In the genomic region with DNA sequence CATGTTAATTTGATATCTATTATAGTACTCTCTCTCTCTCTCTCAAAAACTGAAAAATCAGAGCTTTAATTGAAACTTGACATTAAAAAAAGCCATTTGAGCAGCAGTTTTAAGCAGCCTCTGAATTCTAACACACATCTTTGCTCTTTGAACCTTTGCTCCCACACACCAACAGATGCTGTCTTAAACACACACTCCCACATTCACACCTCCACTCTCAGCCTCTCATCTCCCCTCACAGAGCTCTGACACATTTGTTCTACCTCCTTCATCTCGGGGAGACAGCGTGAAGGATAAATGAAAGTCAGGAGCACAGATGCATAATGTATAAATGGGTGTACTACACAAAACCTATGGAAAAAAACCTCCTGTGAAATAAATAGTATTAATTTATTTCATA, we compare ENCODE assay signal across 19 cellular contexts.
DNase-seq lines count a peak whose midpoint lies in the region; ATAC-seq, FAIRE-seq and TF ChIP-seq lines count a peak whose summit lies in the region.
"Had no signal": no experiment of that assay in that cellular context is flagged by ENCODE, and none has a peak within 500 bp of the region (broad histone marks: within the 10 kb centered on the region; RNA-seq: fewer than 3 reads in every experiment).

No MANE protein-coding gene starts in this region.

- peak; percentile 15 for FAIRE-seq in GM18507 (lab: Jason Lieb, UNC)
- FAIRE-seq: H54 had no signal

- H3K27me3 Mint-ChIP-seq in activated CD4-positive, alpha-beta T cell treated with anti-CD3 and anti-CD28 coated beads, Interleukin-2, amount 10 ng/mL, durations not matched to agents 24 days and 14 days = no peaks in the 10 kb centered on the region
- H3K27me3 Mint-ChIP-seq in activated naive CD8-positive, alpha-beta T cell = no peaks in the 10 kb centered on the region
- no peaks in the 10 kb centered on the region for H3K27me3 Mint-ChIP-seq in nephron progenitor cell (ENCODE audit: low read depth, poor library complexity)
- H3K27me3 Mint-ChIP-seq: IgD-negative memory B cell had no signal

- no peak for ATAC-seq in HG02763 (IDR thresholded peaks at IDR 0.05; ENCODE audit: unreplicated experiment)

- peak; percentile 39 for DNase-seq in activated CD4-positive, alpha-beta T cell treated with anti-CD3 and anti-CD28 coated beads, Interleukin-2, amount 10 ng/mL, durations not matched to agents 24 days and 14 days
- DNase-seq in activated CD4-positive, alpha-beta T cell treated with anti-CD3 and anti-CD28 coated beads, Interleukin-2, amount 50 U/mL, for 48 hours = no peak
- DNase-seq in GM18507 (ENCODE audit: extremely low spot score, insufficient read length, low read depth) = no peak
- DNase-seq in nephron progenitor cell = no peak
- DNase-seq in effector CD8-positive, alpha-beta T cell (lab: John Stamatoyannopoulos, UW) = no peak
- no peak for DNase-seq in NCI-H2029 (lab: John Stamatoyannopoulos, UW)
- DNase-seq: EL, Kasumi-1, MM.1S, NCI-H1092 treated with DMSO at 0.1 percent for 48 hours, NCI-H1694 treated with DMSO at 0.1 percent for 48 hours, NCI-H748 treated with DMSO at 0.1 percent for 48 hours, OCI-M1, SHP77 treated with DMSO at 0.1 percent for 48 hours had no signal

- H3K4me3 Mint-ChIP-seq in activated CD4-positive, alpha-beta T cell treated with anti-CD3 and anti-CD28 coated beads, Interleukin-2, amount 10 ng/mL, durations not matched to agents 24 days and 14 days = peak overlapping the region; percentile 1
- H3K4me3 Mint-ChIP-seq in activated naive CD8-positive, alpha-beta T cell = no peak overlapping the region
- H3K4me3 Mint-ChIP-seq in nephron progenitor cell = no peak overlapping the region
- H3K4me3 Mint-ChIP-seq: CD14-positive monocyte, IgD-negative memory B cell had no signal

- H3K9me3 Mint-ChIP-seq in activated CD4-positive, alpha-beta T cell treated with anti-CD3 and anti-CD28 coated beads, Interleukin-2, amount 10 ng/mL, durations not matched to agents 24 days and 14 days = peaks cover 12% of the 10 kb centered on the region
- no peaks in the 10 kb centered on the region for H3K9me3 Mint-ChIP-seq in activated naive CD8-positive, alpha-beta T cell (ENCODE audit: low read depth)
- peaks cover 29% of the 10 kb centered on the region for H3K9me3 Mint-ChIP-seq in nephron progenitor cell
- H3K9me3 Mint-ChIP-seq: IgD-negative memory B cell had no signal

- peaks cover 12% of the 10 kb centered on the region for H3K4me1 Mint-ChIP-seq in activated CD4-positive, alpha-beta T cell treated with anti-CD3 and anti-CD28 coated beads, Interleukin-2, amount 10 ng/mL, durations not matched to agents 24 days and 14 days
- H3K4me1 Mint-ChIP-seq in activated naive CD8-positive, alpha-beta T cell (ENCODE audit: low read depth) = peaks cover 27% of the 10 kb centered on the region
- peaks cover 35% of the 10 kb centered on the region for H3K4me1 Mint-ChIP-seq in nephron progenitor cell
- H3K4me1 Mint-ChIP-seq: IgD-negative memory B cell had no signal

- H3K27ac Mint-ChIP-seq in activated CD4-positive, alpha-beta T cell treated with anti-CD3 and anti-CD28 coated beads, Interleukin-2, amount 10 ng/mL, durations not matched to agents 24 days and 14 days = no peak overlapping the region
- peak overlapping the region; percentile 61 for H3K27ac Mint-ChIP-seq in activated naive CD8-positive, alpha-beta T cell
- H3K27ac Mint-ChIP-seq in nephron progenitor cell = peak overlapping the region; percentile 16
- H3K27ac Mint-ChIP-seq: CD14-positive monocyte had no signal

- H3K36me3 Mint-ChIP-seq in activated CD4-positive, alpha-beta T cell treated with anti-CD3 and anti-CD28 coated beads, Interleukin-2, amount 10 ng/mL, durations not matched to agents 24 days and 14 days (ENCODE audit: low read depth) = no peaks in the 10 kb centered on the region
- H3K36me3 Mint-ChIP-seq in activated naive CD8-positive, alpha-beta T cell = peaks cover 5% of the 10 kb centered on the region
- peaks cover 14% of the 10 kb centered on the region for H3K36me3 Mint-ChIP-seq in nephron progenitor cell (ENCODE audit: low read depth)
- H3K36me3 Mint-ChIP-seq: CD14-positive monocyte, IgD-negative memory B cell had no signal

- TF ChIP-seq CTCF in nephron progenitor cell (IDR thresholded peaks at IDR 0.05) = no peak

- intact Hi-C loops in activated CD4-positive, alpha-beta T cell treated with anti-CD3 and anti-CD28 coated beads, Interleukin-2, amount 10 ng/mL, durations not matched to agents 24 days and 14 days (cut with micrococcal nuclease) = no loop called here
